ENCODE assay signal across 1 cellular context in genomic region chr1:115063238-115063901, GRCh38.
A peak's percentile ranks its signal among the peaks of the same experiment; 100 is the strongest.
TF ChIP-seq lines count a peak whose summit lies in the region.

No MANE protein-coding gene starts in this region.

TF ChIP-seq in SK-N-SH, 30 proteins besides CTCF, POLR2A, EP300 and RAD21 (continued from another document):
- TF ChIP-seq USF1 (IDR thresholded peaks at IDR 0.05; ENCODE audit: borderline replicate concordance, low read depth): no peak
- TF ChIP-seq IRF3 (IDR thresholded peaks at IDR 0.05; ENCODE audit: low read depth, low read length): no peak
- TF ChIP-seq CHD2 (IDR thresholded peaks at IDR 0.05; ENCODE audit: low read length, partially characterized antibody): no peak
- no peak for TF ChIP-seq NRF1 (IDR thresholded peaks at IDR 0.05; ENCODE audit: low read depth, low read length)
- TF ChIP-seq TEAD4 (IDR thresholded peaks at IDR 0.05; ENCODE audit: borderline replicate concordance, insufficient read depth): peak; percentile 85
- TF ChIP-seq NFIC (IDR thresholded peaks at IDR 0.05; ENCODE audit: borderline replicate concordance): peak; percentile 91
- no peak for TF ChIP-seq RFX5 (IDR thresholded peaks at IDR 0.05; ENCODE audit: low read length)
- peak; percentile 96 for TF ChIP-seq JUND (IDR thresholded peaks at IDR 0.05)
- peak; percentile 99 for TF ChIP-seq TCF12 (IDR thresholded peaks at IDR 0.05)
- TF ChIP-seq ZBTB33 (IDR thresholded peaks at IDR 0.05; ENCODE audit: borderline replicate concordance, low read depth): peak; percentile 66; the same call in 1 of the 2 replicates
- no peak for TF ChIP-seq GATA2 (CRISPR knock-in tag; IDR thresholded peaks at IDR 0.05)
- 0 out of 2 replicates have a peak, but pooled peaks have one; percentile 16 for TF ChIP-seq MAX (IDR thresholded peaks at IDR 0.05; ENCODE audit: low read depth)
- no peak for TF ChIP-seq EZH2phosphoT487 (IDR thresholded peaks at IDR 0.05; ENCODE audit: borderline replicate concordance, low read depth)
